Comparison of ENCODE assay signal across 30 cellular contexts in the genomic region with DNA sequence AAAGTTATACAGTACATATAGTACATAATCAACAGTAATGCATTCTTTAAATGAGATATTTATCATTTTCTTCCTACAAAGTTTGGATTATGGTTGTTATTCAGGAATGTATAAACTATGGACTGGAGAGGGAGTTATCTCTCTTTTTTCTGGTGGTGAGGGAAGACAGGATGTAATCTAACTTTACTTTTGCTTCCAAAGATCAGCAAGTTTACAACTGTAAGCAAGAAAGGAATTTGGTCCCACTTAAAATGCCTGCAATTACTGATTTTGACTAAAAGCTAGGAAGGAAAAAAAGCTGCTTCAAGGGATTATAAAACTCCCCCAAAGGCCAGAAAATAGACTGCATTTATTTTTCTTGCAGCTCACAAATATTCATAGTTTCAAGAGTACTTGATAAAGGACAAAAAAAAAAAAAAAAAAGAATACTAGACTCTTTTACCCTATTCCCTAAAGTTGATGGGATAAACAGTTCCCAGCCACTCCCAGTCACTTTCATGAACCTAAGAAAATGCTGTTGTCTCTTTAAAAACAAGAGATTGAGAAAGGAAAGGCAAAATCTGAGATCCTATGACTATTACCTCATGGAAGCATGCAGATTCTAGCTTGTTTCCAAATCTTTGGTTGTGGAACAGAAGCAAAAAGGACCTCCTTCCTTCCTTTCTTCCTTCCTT.
A peak's percentile ranks its signal among the peaks of the same experiment; 100 is the strongest.
DNase-seq lines count a peak whose midpoint lies in the region; ATAC-seq, FAIRE-seq and TF ChIP-seq lines count a peak whose summit lies in the region.
"Had no signal": no experiment of that assay in that cellular context is flagged by ENCODE, and none has a peak within 500 bp of the region (broad histone marks: within the 10 kb centered on the region; RNA-seq: fewer than 3 reads in every experiment).

No MANE protein-coding gene starts in this region.

- CTCF ChIA-PET in HepG2 (lab: Yijun Ruan, JAX; ENCODE audit: low intra/inter-chr PET ratio, low total read pairs), result no interaction called here

- no peak overlapping the region for H3K4me3 Mint-ChIP-seq in mesothelial cell of epicardium
- H3K4me3 Mint-ChIP-seq: CD4-positive, alpha-beta memory T cell; nephron; T-helper 1 cell treated with Interleukin-12 subunit alpha and Interleukin-12 subunit beta and Interleukin-4 antibody, amounts not matched to agents 30 μg/mL and 1 μg/mL, for 36 hours had no signal

- POLR2A ChIA-PET in HepG2 (lab: Yijun Ruan, JAX), result no interaction called here

- no peak overlapping the region for H3K4me3 ChIP-seq in HepG2 (replicated peaks in 1 of 3; ENCODE audit: insufficient read depth in 1 of 3, low read depth in 2 of 3, low read length in 3 of 3)
- no peak overlapping the region for H3K4me3 ChIP-seq in right lobe of liver
- H3K4me3 ChIP-seq in tibial nerve, result no peak overlapping the region
- H3K4me3 ChIP-seq: coronary artery, upper lobe of left lung had no signal

- TF ChIP-seq POLR2A in HepG2 (IDR thresholded peaks at IDR 0.05; ENCODE audit: insufficient read depth in 1 of 2, low read depth in 2 of 2, low read length in 2 of 2), result no peak
- TF ChIP-seq POLR2A in right lobe of liver (IDR thresholded peaks at IDR 0.05), result no peak
- TF ChIP-seq POLR2A in tibial nerve (IDR thresholded peaks at IDR 0.05), result no peak

- peak; percentile 47 for DNase-seq in HepG2 (ENCODE audit: low spot score)
- no peak for DNase-seq in right lobe of liver
- peak; percentile 30 for DNase-seq in fibroblast of gingiva (ENCODE audit: low read depth)
- DNase-seq in mesothelial cell of epicardium (ENCODE audit: low spot score in 2 of 2, unreplicated experiment in 2 of 2), result no peak
- no peak for DNase-seq in NCI-H2029 (lab: John Stamatoyannopoulos, UW)
- DNase-seq in tibial nerve (ENCODE audit: low spot score in 2 of 2), result no peak
- DNase-seq in activated gamma-delta T cell treated with Interleukin-2 at 50 U/mL for 16 hours, result no peak
- DNase-seq: 8988T; activated CD4-positive, alpha-beta T cell treated with anti-CD3 and anti-CD28 coated beads, Interleukin-2, amount 50 U/mL, for 4 hours; activated CD8-positive, alpha-beta memory T cell treated with anti-CD3 and anti-CD28 coated beads, Interleukin-2, amount 50 U/mL, for 4 hours; activated naive CD4-positive, alpha-beta T cell treated with anti-CD3 and anti-CD28 coated beads, Interleukin-2, amount 50 U/mL, for 16 hours; CD4-positive, alpha-beta memory T cell; DMS 273 treated with DMSO at 0.1 percent for 48 hours; effector memory CD4-positive, alpha-beta T cell; glutamatergic neuron; MM.1S; NCI-H1417; NCI-H2081; NCI-H2227 treated with DMSO at 0.1 percent for 48 hours; NCI-H69; retina; stimulated activated CD4-positive, alpha-beta T cell treated with anti-CD3 and anti-CD28 coated beads, Interleukin-2, amount 100 ng/mL, for 48 hours; upper lobe of left lung had no signal

- H3K4me1 ChIP-seq in HepG2 (ENCODE audit: insufficient read depth, low read length) (peaks cover 60% of the 10 kb centered on the region), right lobe of liver (peaks cover 0 to 7% (median 0%) of the 10 kb centered on the region in 4 donors), tibial nerve (peaks cover 0 to 21% (median 0%) of the 10 kb centered on the region in 4 donors)

- peak in 1 of 2 experiments; percentile 42; a peak in 1 of 4 replicates for TF ChIP-seq EP300 in HepG2 (IDR thresholded peaks at IDR 0.05; ENCODE audit: low read depth in 2 of 2, low read length in 2 of 2)
- no peak for TF ChIP-seq EP300 in HepG2 (CRISPR knock-in tag; IDR thresholded peaks at IDR 0.05; ENCODE audit: borderline replicate concordance)
- no peak for TF ChIP-seq EP300 in tibial nerve (IDR thresholded peaks at IDR 0.05)

- peak; percentile 36 for FAIRE-seq in HepG2 (lab: Jason Lieb, UNC)
- FAIRE-seq: H54, keratinocyte, TTC549 had no signal

- in situ Hi-C loops in HepG2 (cut with HindIII; ENCODE audit: extremely low pct_ligation_motif_present, low pct_unique_long_range_greater_than_20kb), result no loop called here

- no peaks in the 10 kb centered on the region for H4K20me1 ChIP-seq in HepG2 (ENCODE audit: insufficient read depth, low read length)

- H3K9me3 ChIP-seq in HepG2 (ENCODE audit: low read length) (peaks cover 8% of the 10 kb centered on the region; the same call in 1 of the 2 replicates), right lobe of liver (no peaks in the 10 kb centered on the region), tibial nerve (no peaks in the 10 kb centered on the region)
- H3K9me3 ChIP-seq: upper lobe of left lung had no signal

- no peaks in the 10 kb centered on the region for H3K36me3 Mint-ChIP-seq in mesothelial cell of epicardium
- H3K36me3 Mint-ChIP-seq: CD4-positive, alpha-beta memory T cell had no signal

- H3K27me3 ChIP-seq in HepG2 (ENCODE audit: control insufficient read depth in 1 of 2, insufficient read depth in 2 of 2, low read length in 2 of 2), result no peaks in the 10 kb centered on the region; a peak in 1 of 5 replicates
- H3K27me3 ChIP-seq in right lobe of liver, result no peaks in the 10 kb centered on the region
- no peaks in the 10 kb centered on the region for H3K27me3 ChIP-seq in tibial nerve
- H3K27me3 ChIP-seq: upper lobe of left lung had no signal

- H3K79me2 ChIP-seq in HepG2 (ENCODE audit: insufficient read depth, low read length), result no peaks in the 10 kb centered on the region

- H3K4me1 Mint-ChIP-seq in mesothelial cell of epicardium, result peaks cover 35% of the 10 kb centered on the region
- H3K4me1 Mint-ChIP-seq: CD4-positive, alpha-beta memory T cell had no signal

- H3K9me3 Mint-ChIP-seq in mesothelial cell of epicardium, result peaks cover 7% of the 10 kb centered on the region
- H3K9me3 Mint-ChIP-seq: nephron; T-helper 1 cell treated with Interleukin-12 subunit alpha and Interleukin-12 subunit beta and Interleukin-4 antibody, amounts not matched to agents 30 μg/mL and 1 μg/mL, for 36 hours had no signal

- no TSS peak for BruUV-seq in HepG2 (replicated peaks; lab: Mats Ljungman, UMichigan)

- TF ChIP-seq CTCF in HepG2 (CRISPR knock-in tag; IDR thresholded peaks at IDR 0.05) (no peak), right lobe of liver (IDR thresholded peaks at IDR 0.05) (no peak), mesothelial cell of epicardium (IDR thresholded peaks at IDR 0.05; ENCODE audit: unreplicated experiment) (no peak), tibial nerve (IDR thresholded peaks at IDR 0.05) (no peak)

- TF ChIP-seq RAD21 in HepG2 (CRISPR knock-in tag; IDR thresholded peaks at IDR 0.05), result no peak

- H2AFZ ChIP-seq in HepG2 (ENCODE audit: low read length), result no peak overlapping the region

- H3K36me3 ChIP-seq in HepG2 (replicated peaks in 1 of 2; ENCODE audit: control insufficient read depth in 1 of 2, insufficient read depth in 2 of 2, low read length in 2 of 2) (no peaks in the 10 kb centered on the region), right lobe of liver (no peaks in the 10 kb centered on the region), tibial nerve (no peaks in the 10 kb centered on the region)
- H3K36me3 ChIP-seq: upper lobe of left lung had no signal

- intact Hi-C loops in HepG2 (cut with micrococcal nuclease; ENCODE audit: unreplicated experiment) (no loop called here), right lobe of liver (cut with DNase I) (no loop called here)

- peak overlapping the region; percentile 62 for H3K27ac Mint-ChIP-seq in mesothelial cell of epicardium
- H3K27ac Mint-ChIP-seq: CD4-positive, alpha-beta memory T cell; T-helper 1 cell treated with Interleukin-12 subunit alpha and Interleukin-12 subunit beta and Interleukin-4 antibody, amounts not matched to agents 30 μg/mL and 1 μg/mL, for 36 hours had no signal

- ATAC-seq in HepG2 (no peak), right lobe of liver (no peak), GM18498 (IDR thresholded peaks at IDR 0.05; ENCODE audit: unreplicated experiment) (no peak)

- no peaks in the 10 kb centered on the region for H3K27me3 Mint-ChIP-seq in mesothelial cell of epicardium (ENCODE audit: low read depth)

- no peak overlapping the region for H3K9ac ChIP-seq in HepG2 (ENCODE audit: insufficient read depth, low read depth, low read length)

- H3K27ac ChIP-seq in HepG2 (ENCODE audit: extremely low read length, insufficient read depth, low read length) (peak overlapping the region; percentile 22), right lobe of liver (no peak overlapping the region), tibial nerve (peak overlapping the region in 2 of 4 donors; percentile 25 to 53)
- H3K27ac ChIP-seq: coronary artery, upper lobe of left lung had no signal

- H3K4me2 ChIP-seq in HepG2 (ENCODE audit: low read depth, low read length), result no peak overlapping the region

TF ChIP-seq in HepG2, 621 proteins besides CTCF, POLR2A, EP300 and RAD21 (continues in another document):
- TF ChIP-seq KAT7 (CRISPR knock-in tag; IDR thresholded peaks at IDR 0.05; ENCODE audit: borderline replicate concordance), result 0 out of 2 replicates have a peak, but pooled peaks have one; percentile 18
- no peak for TF ChIP-seq RELA (CRISPR knock-in tag; IDR thresholded peaks at IDR 0.05)
- TF ChIP-seq, protein P1, sequence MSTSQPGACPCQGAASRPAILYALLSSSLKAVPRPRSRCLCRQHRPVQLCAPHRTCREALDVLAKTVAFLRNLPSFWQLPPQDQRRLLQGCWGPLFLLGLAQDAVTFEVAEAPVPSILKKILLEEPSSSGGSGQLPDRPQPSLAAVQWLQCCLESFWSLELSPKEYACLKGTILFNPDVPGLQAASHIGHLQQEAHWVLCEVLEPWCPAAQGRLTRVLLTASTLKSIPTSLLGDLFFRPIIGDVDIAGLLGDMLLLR (CRISPR knock-in tag; IDR thresholded peaks at IDR 0.05), result no peak
- TF ChIP-seq, protein P2, sequence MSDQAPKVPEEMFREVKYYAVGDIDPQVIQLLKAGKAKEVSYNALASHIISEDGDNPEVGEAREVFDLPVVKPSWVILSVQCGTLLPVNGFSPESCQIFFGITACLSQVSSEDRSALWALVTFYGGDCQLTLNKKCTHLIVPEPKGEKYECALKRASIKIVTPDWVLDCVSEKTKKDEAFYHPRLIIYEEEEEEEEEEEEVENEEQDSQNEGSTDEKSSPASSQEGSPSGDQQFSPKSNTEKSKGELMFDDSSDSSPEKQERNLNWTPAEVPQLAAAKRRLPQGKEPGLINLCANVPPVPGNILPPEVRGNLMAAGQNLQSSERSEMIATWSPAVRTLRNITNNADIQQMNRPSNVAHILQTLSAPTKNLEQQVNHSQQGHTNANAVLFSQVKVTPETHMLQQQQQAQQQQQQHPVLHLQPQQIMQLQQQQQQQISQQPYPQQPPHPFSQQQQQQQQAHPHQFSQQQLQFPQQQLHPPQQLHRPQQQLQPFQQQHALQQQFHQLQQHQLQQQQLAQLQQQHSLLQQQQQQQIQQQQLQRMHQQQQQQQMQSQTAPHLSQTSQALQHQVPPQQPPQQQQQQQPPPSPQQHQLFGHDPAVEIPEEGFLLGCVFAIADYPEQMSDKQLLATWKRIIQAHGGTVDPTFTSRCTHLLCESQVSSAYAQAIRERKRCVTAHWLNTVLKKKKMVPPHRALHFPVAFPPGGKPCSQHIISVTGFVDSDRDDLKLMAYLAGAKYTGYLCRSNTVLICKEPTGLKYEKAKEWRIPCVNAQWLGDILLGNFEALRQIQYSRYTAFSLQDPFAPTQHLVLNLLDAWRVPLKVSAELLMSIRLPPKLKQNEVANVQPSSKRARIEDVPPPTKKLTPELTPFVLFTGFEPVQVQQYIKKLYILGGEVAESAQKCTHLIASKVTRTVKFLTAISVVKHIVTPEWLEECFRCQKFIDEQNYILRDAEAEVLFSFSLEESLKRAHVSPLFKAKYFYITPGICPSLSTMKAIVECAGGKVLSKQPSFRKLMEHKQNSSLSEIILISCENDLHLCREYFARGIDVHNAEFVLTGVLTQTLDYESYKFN (CRISPR knock-in tag; conservative IDR thresholded peaks at IDR 0.05), result peak; percentile 49

Comparison
In these comparisons a context has a peak if more than half of its experiments do, and no peak if none do; other contexts are left out.
1. DNase-seq: peak in HepG2 (single experiment) and fibroblast of gingiva (single experiment); none in right lobe of liver (0 of 3), mesothelial cell of epicardium (0 of 2), NCI-H2029 (single experiment), tibial nerve (0 of 2) and activated gamma-delta T cell treated with Interleukin-2 at 50 U/mL for 16 hours (single experiment).